Comparison of ENCODE assay signal across 8 cellular contexts in genomic region chr10:44878704-44879530, GRCh38. TPM values are rescaled to one million over a fixed set of nuclear protein-coding genes. Genes with fewer than 3 reads are reported as not detected.
A peak's percentile ranks its signal among the peaks of the same experiment; 100 is the strongest.
DNase-seq lines count a peak whose midpoint lies in the region; ATAC-seq and TF ChIP-seq lines count a peak whose summit lies in the region.

No MANE protein-coding gene starts in this region.

- peak overlapping the region; percentile 67 for H3K4me3 Mint-ChIP-seq in endodermal cell
- peak overlapping the region; percentile 89 for H3K4me3 Mint-ChIP-seq in memory B cell

- H3K27ac Mint-ChIP-seq in endodermal cell, result peak overlapping the region; percentile 89
- H3K27ac Mint-ChIP-seq in memory B cell, result no peak overlapping the region

- peaks cover 12% of the 10 kb centered on the region for H3K27me3 ChIP-seq in endodermal cell (ENCODE audit: control insufficient read depth, insufficient read depth, low read length, poor library complexity, severe bottlenecking)

- peak; percentile 56 for TF ChIP-seq CTCF in endodermal cell (conservative IDR thresholded peaks at IDR 0.05)

- H3K27ac ChIP-seq in endodermal cell (ENCODE audit: low read depth, low read length), result no peak overlapping the region

- peaks cover 25% of the 10 kb centered on the region for H3K27me3 Mint-ChIP-seq in endodermal cell (ENCODE audit: insufficient read depth)
- peaks cover 21% of the 10 kb centered on the region for H3K27me3 Mint-ChIP-seq in memory B cell

- peak; percentile 60 for DNase-seq in NCI-H69 (lab: John Stamatoyannopoulos, UW)
- DNase-seq in activated CD8-positive, alpha-beta memory T cell treated with anti-CD3 and anti-CD28 coated beads, Interleukin-2, amount 50 U/mL, for 24 hours (ENCODE audit: extremely low read depth), result peak; percentile 39
- DNase-seq in endodermal cell, result peak; percentile 96
- peak; percentile 33 to 39 for DNase-seq in memory B cell (ENCODE audit: low spot score in 2 of 2)
- peak; percentile 49 to 60 (median 55) for DNase-seq in stimulated activated CD4-positive, alpha-beta T cell treated with anti-CD3 and anti-CD28 coated beads, TNF-alpha, amount 100 ng/mL, for 1 hour (ENCODE audit: low read depth in 3 of 3, low spot score in 1 of 3)

- no peaks in the 10 kb centered on the region for H3K9me3 ChIP-seq in endodermal cell (ENCODE audit: control insufficient read depth, low read length)

- H3K36me3 Mint-ChIP-seq in endodermal cell (ENCODE audit: low read depth) (no peaks in the 10 kb centered on the region), memory B cell (no peaks in the 10 kb centered on the region)

- H3K4me1 Mint-ChIP-seq in endodermal cell (peaks cover 13% of the 10 kb centered on the region), memory B cell (peaks cover 3% of the 10 kb centered on the region)

- H3K9ac ChIP-seq in endodermal cell (ENCODE audit: extremely low read depth, low read length, poor library complexity, severe bottlenecking), result peak overlapping the region; percentile 23

- H3K36me3 ChIP-seq in endodermal cell (ENCODE audit: control insufficient read depth, insufficient read depth, low read length), result no peaks in the 10 kb centered on the region

- H3K9me3 Mint-ChIP-seq in endodermal cell (no peaks in the 10 kb centered on the region), memory B cell (no peaks in the 10 kb centered on the region)

- 21 to 23% methylated on average over 11 to 30 of the region's 30 CpGs for WGBS in endodermal cell (ENCODE audit: insufficient coverage in 1 of 2, insufficient read length in 1 of 2), 2 experiments

- ATAC-seq in GM18498 (IDR thresholded peaks at IDR 0.05; ENCODE audit: unreplicated experiment) (peak; percentile 69), HG03108 (IDR thresholded peaks at IDR 0.05; ENCODE audit: unreplicated experiment) (peak; percentile 81), memory B cell (ENCODE audit: low read depth) (peak; percentile 86), HG03342 (IDR thresholded peaks at IDR 0.05; ENCODE audit: unreplicated experiment) (no peak)

- H3K4me1 ChIP-seq in endodermal cell (ENCODE audit: control insufficient read depth, insufficient read depth, low read length), result no peaks in the 10 kb centered on the region

- H3K4me3 ChIP-seq in endodermal cell (ENCODE audit: low read length), result peak overlapping the region; percentile 82

RNA-seq across cellular contexts. Expression of gene TMEM72, which starts 32.2 kb away (rescaled TPM):
- total RNA-seq in endodermal cell, result not detected
- 0.21 TPM for polyA plus RNA-seq in endodermal cell (2013, experiment 1 of 2)
- polyA plus RNA-seq in endodermal cell (2013, experiment 2 of 2), result 0.12 TPM

Comparison
In these comparisons a context has a peak if more than half of its experiments do, and no peak if none do; other contexts are left out.
1. DNase-seq: peak in every context shown above with its lines; median percentile 96 in endodermal cell; 60 in NCI-H69; 55 in stimulated activated CD4-positive, alpha-beta T cell treated with anti-CD3 and anti-CD28 coated beads, TNF-alpha, amount 100 ng/mL, for 1 hour; 39 in activated CD8-positive, alpha-beta memory T cell treated with anti-CD3 and anti-CD28 coated beads, Interleukin-2, amount 50 U/mL, for 24 hours; 36 in memory B cell.